15 cellular contexts compared by ENCODE assay signal in the genomic region with DNA sequence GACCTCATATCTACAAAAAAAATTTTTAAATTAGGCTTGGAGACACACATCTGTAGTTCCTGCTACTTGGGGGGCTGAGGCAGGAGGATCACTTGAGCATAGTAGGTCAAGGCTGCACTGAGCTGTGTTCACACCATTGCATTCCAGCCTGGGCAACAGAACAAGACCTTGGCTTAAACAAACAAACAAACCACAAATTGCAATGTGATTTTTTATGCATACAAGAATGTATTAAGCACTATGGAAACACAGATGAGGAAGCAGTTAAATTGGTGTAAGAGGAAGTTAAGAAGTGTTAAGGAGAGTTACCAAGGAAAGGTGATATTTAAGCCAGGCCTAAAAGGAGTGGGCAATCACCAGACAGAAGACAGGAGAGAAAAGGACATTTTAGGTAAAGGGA.
A peak's percentile ranks its signal among the peaks of the same experiment; 100 is the strongest.
DNase-seq lines count a peak whose midpoint lies in the region; ATAC-seq and TF ChIP-seq lines count a peak whose summit lies in the region.
"Had no signal": no experiment of that assay in that cellular context is flagged by ENCODE, and none has a peak within 500 bp of the region (broad histone marks: within the 10 kb centered on the region; RNA-seq: fewer than 3 reads in every experiment).

No MANE protein-coding gene starts in this region.

- no peak overlapping the region for H3K4me3 ChIP-seq in HUES6 (ENCODE audit: low read depth, low read length)
- no peak overlapping the region for H3K4me3 ChIP-seq in upper lobe of right lung
- no peak overlapping the region for H3K4me3 ChIP-seq in esophagus muscularis mucosa
- H3K4me3 ChIP-seq: BLaER1 treated with 17β-estradiol and CSF1 and Interleukin-3, amounts not matched to agents 10 nM and 100 nM; ovary; thoracic aorta had no signal

- no peak for TF ChIP-seq EP300 in esophagus muscularis mucosa (IDR thresholded peaks at IDR 0.05)

- no peak overlapping the region for H3K9ac ChIP-seq in HUES6 (ENCODE audit: low read length)
- H3K9ac ChIP-seq: BLaER1 treated with 17β-estradiol and CSF1 and Interleukin-3, amounts not matched to agents 10 nM and 100 nM had no signal

- H3K27ac ChIP-seq in HUES6 (ENCODE audit: low read depth, low read length) (peak overlapping the region; percentile 7; the same call in 1 of the 2 replicates), upper lobe of right lung (no peak overlapping the region), esophagus muscularis mucosa (replicated peaks in 1 of 4) (no peak overlapping the region)
- H3K27ac ChIP-seq: ovary, thoracic aorta had no signal

- no peaks in the 10 kb centered on the region for H3K36me3 ChIP-seq in HUES6 (ENCODE audit: control insufficient read depth, insufficient read depth, low read length)
- peaks cover 5% of the 10 kb centered on the region for H3K36me3 ChIP-seq in upper lobe of right lung
- peaks cover 0 to 18% (median 5%) of the 10 kb centered on the region in 4 donors for H3K36me3 ChIP-seq in esophagus muscularis mucosa
- H3K36me3 ChIP-seq: ovary had no signal

- intact Hi-C loops in upper lobe of right lung (cut with DNase I): no loop called here
- intact Hi-C loops in esophagus muscularis mucosa (cut with DNase I): no loop called here
- intact Hi-C loops in sciatic nerve (cut with DNase I): no loop called here

- no peaks in the 10 kb centered on the region for H3K27me3 ChIP-seq in HUES6 (ENCODE audit: control insufficient read depth, insufficient read depth, low read length)
- H3K27me3 ChIP-seq in upper lobe of right lung: no peaks in the 10 kb centered on the region
- no peaks in the 10 kb centered on the region for H3K27me3 ChIP-seq in esophagus muscularis mucosa
- H3K27me3 ChIP-seq: BLaER1 treated with 17β-estradiol and CSF1 and Interleukin-3, amounts not matched to agents 10 nM and 100 nM; ovary had no signal

- ATAC-seq in upper lobe of right lung: peak; percentile 42
- no peak for ATAC-seq in GM18873 (IDR thresholded peaks at IDR 0.05; ENCODE audit: low FRiP score, unreplicated experiment)
- ATAC-seq in sciatic nerve: no peak
- ATAC-seq: Panc1 had no signal

- H3K9me3 ChIP-seq in HUES6 (ENCODE audit: control insufficient read depth, insufficient read depth, low read depth, low read length) (no peaks in the 10 kb centered on the region), upper lobe of right lung (no peaks in the 10 kb centered on the region), esophagus muscularis mucosa (no peaks in the 10 kb centered on the region)
- H3K9me3 ChIP-seq: ovary, thoracic aorta had no signal

- peak; percentile 44 for DNase-seq in NOMO-1 treated with dmso at 0.1 percent for 144 hours (lab: John Stamatoyannopoulos, UW; ENCODE audit: unreplicated experiment)
- peak; percentile 49 for DNase-seq in astrocyte of the hippocampus (ENCODE audit: low read depth, low spot score)
- DNase-seq in upper lobe of right lung: no peak
- DNase-seq in esophagus muscularis mucosa (ENCODE audit: extremely low spot score): no peak
- DNase-seq in sciatic nerve (ENCODE audit: low spot score): no peak
- DNase-seq: activated naive CD4-positive, alpha-beta T cell treated with Interleukin-2 at 50 U/mL for 16 hours; NCI-H1436 treated with DMSO at 0.1 percent for 48 hours; NCI-H510A; ovary; stimulated activated CD4-positive, alpha-beta T cell treated with anti-CD3 and anti-CD28 coated beads, Interleukin-4, amount 100 ng/mL, for 4 hours had no signal

- peaks cover 28% of the 10 kb centered on the region for H3K4me1 ChIP-seq in HUES6 (ENCODE audit: control insufficient read depth, insufficient read depth, low read length)
- H3K4me1 ChIP-seq in upper lobe of right lung: no peaks in the 10 kb centered on the region
- no peaks in the 10 kb centered on the region for H3K4me1 ChIP-seq in esophagus muscularis mucosa

- TF ChIP-seq CTCF in upper lobe of right lung (IDR thresholded peaks at IDR 0.05) (no peak), esophagus muscularis mucosa (IDR thresholded peaks at IDR 0.05) (no peak)

- TF ChIP-seq POLR2A in esophagus muscularis mucosa (IDR thresholded peaks at IDR 0.05; ENCODE audit: low read depth): no peak

Comparison
In these comparisons a context has a peak if more than half of its experiments do, and no peak if none do; other contexts are left out.
1. DNase-seq: peak in NOMO-1 treated with dmso at 0.1 percent for 144 hours (single experiment) and astrocyte of the hippocampus (single experiment); none in upper lobe of right lung (single experiment), esophagus muscularis mucosa (single experiment) and sciatic nerve (single experiment).